ENCODE assay signal across 2 cellular contexts in genomic region chr22:48835364-48835763, GRCh38.
TF ChIP-seq lines count a peak whose summit lies in the region.

No MANE protein-coding gene starts in this region.

TF ChIP-seq in IMR-90, 13 proteins besides CTCF, POLR2A, EP300 and RAD21:
- TF ChIP-seq MAZ (IDR thresholded peaks at IDR 0.05; ENCODE audit: borderline replicate concordance, low read depth, low read length) (no peak), FOS (IDR thresholded peaks at IDR 0.05; ENCODE audit: low read depth, low read length) (no peak), BHLHE40 (IDR thresholded peaks at IDR 0.05; ENCODE audit: low read depth, low read length) (no peak), MAFK (IDR thresholded peaks at IDR 0.05; ENCODE audit: low read depth, low read length) (no peak), CEBPB (IDR thresholded peaks at IDR 0.05; ENCODE audit: low read depth, low read length) (no peak), MXI1 (IDR thresholded peaks at IDR 0.05; ENCODE audit: borderline replicate concordance, low read depth, low read length) (no peak), RFX5 (IDR thresholded peaks at IDR 0.05; ENCODE audit: low read depth, low read length) (no peak), CHD1 (IDR thresholded peaks at IDR 0.05; ENCODE audit: low read depth, low read length) (no peak), RCOR1 (IDR thresholded peaks at IDR 0.05; ENCODE audit: insufficient replicate concordance, low read length) (no peak), SMC3 (IDR thresholded peaks at IDR 0.05; ENCODE audit: low read depth, low read length) (no peak), USF2 (IDR thresholded peaks at IDR 0.05; ENCODE audit: low read depth, low read length) (no peak), ELK1 (IDR thresholded peaks at IDR 0.05; ENCODE audit: borderline replicate concordance, low read depth, low read length) (no peak), NFE2L2 (IDR thresholded peaks at IDR 0.05; ENCODE audit: low read depth, low read length) (no peak)

TF ChIP-seq in endothelial cell of umbilical vein, 7 proteins besides CTCF, POLR2A, EP300 and RAD21:
- TF ChIP-seq GATA2 (IDR thresholded peaks at IDR 0.05; ENCODE audit: insufficient read depth, insufficient read length, low read depth, low read length) (no peak), POLR2AphosphoS5 (IDR thresholded peaks at IDR 0.05; ENCODE audit: insufficient read depth, low read depth, low read length) (no peak), FOS (IDR thresholded peaks at IDR 0.05; ENCODE audit: borderline replicate concordance, insufficient read depth, low read length) (no peak), JUN (IDR thresholded peaks at IDR 0.05; ENCODE audit: borderline replicate concordance, insufficient read depth, insufficient read length, low read depth) (no peak), MYC (IDR thresholded peaks at IDR 0.05; ENCODE audit: low read depth, low read length) (no peak), EZH2 (IDR thresholded peaks at IDR 0.05; ENCODE audit: borderline replicate concordance, low read depth, low read length, severe bottlenecking) (no peak)
- TF ChIP-seq, protein P1, sequence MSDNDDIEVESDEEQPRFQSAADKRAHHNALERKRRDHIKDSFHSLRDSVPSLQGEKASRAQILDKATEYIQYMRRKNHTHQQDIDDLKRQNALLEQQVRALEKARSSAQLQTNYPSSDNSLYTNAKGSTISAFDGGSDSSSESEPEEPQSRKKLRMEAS (IDR thresholded peaks at IDR 0.05; ENCODE audit: insufficient read depth, insufficient read length), result no peak
